25 cellular contexts compared by ENCODE assay signal in the genomic region with DNA sequence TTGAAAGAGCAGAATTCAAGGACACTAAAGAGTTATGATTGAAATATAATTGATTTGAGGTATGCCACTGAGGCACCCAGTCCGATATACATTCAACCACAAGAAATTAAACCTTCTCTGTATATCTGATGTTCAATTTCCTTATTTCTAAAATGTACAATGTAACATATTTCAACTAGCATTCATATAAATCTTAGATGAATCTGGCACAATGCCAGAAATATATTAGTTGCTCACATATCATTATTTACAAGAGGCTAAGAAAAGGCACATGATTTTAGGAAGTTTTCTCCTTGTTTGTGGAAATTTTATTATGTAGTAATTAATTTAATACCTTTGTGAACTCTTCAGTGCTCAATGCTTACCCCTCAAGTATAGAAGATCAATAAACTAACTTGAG.
A peak's percentile ranks its signal among the peaks of the same experiment; 100 is the strongest.
DNase-seq lines count a peak whose midpoint lies in the region; ATAC-seq, FAIRE-seq and TF ChIP-seq lines count a peak whose summit lies in the region.
"Had no signal": no experiment of that assay in that cellular context is flagged by ENCODE, and none has a peak within 500 bp of the region (broad histone marks: within the 10 kb centered on the region; RNA-seq: fewer than 3 reads in every experiment).

No MANE protein-coding gene starts in this region.

- no TSS peak for BruUV-seq in HepG2 (replicated peaks; lab: Mats Ljungman, UMichigan)

- H3K4me1 ChIP-seq in HepG2 (ENCODE audit: insufficient read depth, low read length) = no peaks in the 10 kb centered on the region
- H3K4me1 ChIP-seq in right lobe of liver = no peaks in the 10 kb centered on the region
- H3K4me1 ChIP-seq in OCI-LY3 (ENCODE audit: low read length) = peaks cover 12% of the 10 kb centered on the region
- H3K4me1 ChIP-seq: A549 had no signal

- TF ChIP-seq EP300 in HepG2 (IDR thresholded peaks at IDR 0.05; ENCODE audit: low read depth in 2 of 2, low read length in 2 of 2) (no peak), HepG2 (CRISPR knock-in tag; IDR thresholded peaks at IDR 0.05; ENCODE audit: borderline replicate concordance) (no peak)

- DNase-seq in HepG2 (ENCODE audit: low spot score) (no peak), right lobe of liver (no peak), caudate nucleus (lab: John Stamatoyannopoulos, UW) (no peak), fibroblast of the aortic adventitia (ENCODE audit: low read depth) (peak; percentile 1), COR-L47 (lab: John Stamatoyannopoulos, UW) (no peak), left colon (no peak), NCI-H446 (lab: John Stamatoyannopoulos, UW) (no peak)
- DNase-seq: AML-193; CD4-positive, alpha-beta T cell; CD8-positive, alpha-beta T cell; DMS 273 treated with DMSO at 0.1 percent for 48 hours; DMS153; DMS53; DMS79; DND-41; EL; GDM1 had no signal

- no peak overlapping the region for H3K27ac ChIP-seq in HepG2 (ENCODE audit: extremely low read length, insufficient read depth, low read length)
- H3K27ac ChIP-seq in right lobe of liver = no peak overlapping the region
- no peak overlapping the region for H3K27ac ChIP-seq in OCI-LY3 (ENCODE audit: low read length)
- H3K27ac ChIP-seq in caudate nucleus (ENCODE audit: low read depth, low read length) = peak overlapping the region; percentile 64
- H3K27ac ChIP-seq: 22Rv1; A549; BLaER1 treated with 17β-estradiol and CSF1 and Interleukin-3, amounts not matched to agents 10 nM and 100 nM; C4-2B had no signal

- no peaks in the 10 kb centered on the region; a peak in 1 of 5 replicates for H3K27me3 ChIP-seq in HepG2 (ENCODE audit: control insufficient read depth in 1 of 2, insufficient read depth in 2 of 2, low read length in 2 of 2)
- no peaks in the 10 kb centered on the region for H3K27me3 ChIP-seq in right lobe of liver
- no peaks in the 10 kb centered on the region for H3K27me3 ChIP-seq in OCI-LY3 (ENCODE audit: low read depth, low read length)
- H3K27me3 ChIP-seq: BLaER1 treated with 17β-estradiol and CSF1 and Interleukin-3, amounts not matched to agents 10 nM and 100 nM had no signal

- CTCF ChIA-PET in HepG2 (lab: Yijun Ruan, JAX; ENCODE audit: low intra/inter-chr PET ratio, low total read pairs) = no interaction called here

- TF ChIP-seq POLR2A in HepG2 (IDR thresholded peaks at IDR 0.05; ENCODE audit: insufficient read depth in 1 of 2, low read depth in 2 of 2, low read length in 2 of 2) (no peak), right lobe of liver (IDR thresholded peaks at IDR 0.05) (no peak)

- H3K36me3 ChIP-seq in HepG2 (replicated peaks in 1 of 2; ENCODE audit: control insufficient read depth in 1 of 2, insufficient read depth in 2 of 2, low read length in 2 of 2) (no peaks in the 10 kb centered on the region), right lobe of liver (no peaks in the 10 kb centered on the region), OCI-LY3 (replicated peaks; ENCODE audit: low read depth, low read length) (no peaks in the 10 kb centered on the region)
- H3K36me3 ChIP-seq: BLaER1 treated with 17β-estradiol and CSF1 and Interleukin-3, amounts not matched to agents 10 nM and 100 nM had no signal

- ATAC-seq in HepG2 = no peak
- no peak for ATAC-seq in right lobe of liver
- no peak for ATAC-seq in left colon
- ATAC-seq: A549; CD8-positive, alpha-beta T cell; GM12878 had no signal

- H4K20me1 ChIP-seq in HepG2 (ENCODE audit: insufficient read depth, low read length) = no peaks in the 10 kb centered on the region
- no peaks in the 10 kb centered on the region for H4K20me1 ChIP-seq in OCI-LY3 (ENCODE audit: insufficient read depth, low read length)
- H4K20me1 ChIP-seq: BLaER1 treated with 17β-estradiol and CSF1 and Interleukin-3, amounts not matched to agents 10 nM and 100 nM had no signal

- H3K4me3 ChIP-seq in HepG2 (replicated peaks in 1 of 3; ENCODE audit: insufficient read depth in 1 of 3, low read depth in 2 of 3, low read length in 3 of 3) (no peak overlapping the region), right lobe of liver (no peak overlapping the region), OCI-LY3 (ENCODE audit: low read length) (no peak overlapping the region), fibroblast of the aortic adventitia (ENCODE audit: low read depth, low read length) (no peak overlapping the region)
- H3K4me3 ChIP-seq: A549; BLaER1 treated with 17β-estradiol and CSF1 and Interleukin-3, amounts not matched to agents 10 nM and 100 nM; GM12878 had no signal

- no peak for FAIRE-seq in HepG2 (lab: Jason Lieb, UNC)
- FAIRE-seq: A549, GM12878, GM12892, GM18507 had no signal

- in situ Hi-C loops in HepG2 (cut with HindIII; ENCODE audit: extremely low pct_ligation_motif_present, low pct_unique_long_range_greater_than_20kb) = no loop called here

- WGBS in HepG2 (ENCODE audit: low lambda C conversion rate) = 4% methylated on average over 1 of the region's 1 CpG
- 70% methylated on average over 1 of the region's 1 CpG for WGBS in right lobe of liver (ENCODE audit: insufficient coverage, low coverage, low lambda C conversion rate, missing lambda C conversion rate)

- no peaks in the 10 kb centered on the region for H3K9me3 ChIP-seq in HepG2 (ENCODE audit: low read length)
- H3K9me3 ChIP-seq in right lobe of liver = no peaks in the 10 kb centered on the region
- H3K9me3 ChIP-seq in OCI-LY3 (ENCODE audit: insufficient read depth, low read length) = no peaks in the 10 kb centered on the region
- H3K9me3 ChIP-seq: A549; BLaER1 treated with 17β-estradiol and CSF1 and Interleukin-3, amounts not matched to agents 10 nM and 100 nM had no signal

- POLR2A ChIA-PET in HepG2 (lab: Yijun Ruan, JAX) = no interaction called here

- H3K4me2 ChIP-seq in HepG2 (ENCODE audit: low read depth, low read length) = no peak overlapping the region
- H3K4me2 ChIP-seq in OCI-LY3 (ENCODE audit: low read length) = peak overlapping the region; percentile 61
- H3K4me2 ChIP-seq: A549 had no signal

- intact Hi-C loops in HepG2 (cut with micrococcal nuclease; ENCODE audit: unreplicated experiment) (no loop called here), right lobe of liver (cut with DNase I) (no loop called here), left colon (cut with DNase I, micrococcal nuclease) (no loop called here)

- H2AFZ ChIP-seq in HepG2 (ENCODE audit: low read length) = no peak overlapping the region
- peak overlapping the region; percentile 66; the same call in 1 of the 2 replicates for H2AFZ ChIP-seq in OCI-LY3 (ENCODE audit: low read depth, low read length)

- TF ChIP-seq CTCF in HepG2 (CRISPR knock-in tag; IDR thresholded peaks at IDR 0.05) = no peak
- no peak for TF ChIP-seq CTCF in right lobe of liver (IDR thresholded peaks at IDR 0.05)
- no peak for TF ChIP-seq CTCF in OCI-LY3 (IDR thresholded peaks at IDR 0.05; ENCODE audit: low read depth, low read length)
- no peak for TF ChIP-seq CTCF in fibroblast of the aortic adventitia (IDR thresholded peaks at IDR 0.05; ENCODE audit: insufficient read depth, low read length)

- no peaks in the 10 kb centered on the region for H3K79me2 ChIP-seq in HepG2 (ENCODE audit: insufficient read depth, low read length)
- H3K79me2 ChIP-seq in OCI-LY3 (ENCODE audit: low read length) = no peaks in the 10 kb centered on the region

- no peak overlapping the region for H3K9ac ChIP-seq in HepG2 (ENCODE audit: insufficient read depth, low read depth, low read length)
- no peak overlapping the region for H3K9ac ChIP-seq in OCI-LY3 (ENCODE audit: low read length)
- H3K9ac ChIP-seq: BLaER1 treated with 17β-estradiol and CSF1 and Interleukin-3, amounts not matched to agents 10 nM and 100 nM had no signal

- TF ChIP-seq RAD21 in HepG2 (CRISPR knock-in tag; IDR thresholded peaks at IDR 0.05) = no peak

TF ChIP-seq in HepG2, 621 proteins besides CTCF, POLR2A, EP300 and RAD21:
- TF ChIP-seq LCORL (IDR thresholded peaks at IDR 0.05) (peak; percentile 85), LCORL (CRISPR knock-in tag; IDR thresholded peaks at IDR 0.05) (no peak), TERF1 (CRISPR knock-in tag; IDR thresholded peaks at IDR 0.05) (no peak)
